Comparison of ENCODE assay signal across 22 cellular contexts in genomic region chr3:183013074-183013473, GRCh38. TPM values are rescaled to one million over a fixed set of nuclear protein-coding genes. Genes with fewer than 3 reads are reported as not detected.
DNase-seq lines count a peak whose midpoint lies in the region; ATAC-seq and TF ChIP-seq lines count a peak whose summit lies in the region.
"Had no signal": no experiment of that assay in that cellular context is flagged by ENCODE, and none has a peak within 500 bp of the region (broad histone marks: within the 10 kb centered on the region; RNA-seq: fewer than 3 reads in every experiment).

No MANE protein-coding gene starts in this region.

- no peaks in the 10 kb centered on the region for H3K9me2 ChIP-seq in GM23338 (ENCODE audit: insufficient read depth)
- no peaks in the 10 kb centered on the region for H3K9me2 ChIP-seq in MM.1S (replicated peaks; ENCODE audit: insufficient read depth, low read length)

- no peak overlapping the region for H3K4me3 ChIP-seq in GM23338
- no peak overlapping the region for H3K4me3 ChIP-seq in MM.1S (ENCODE audit: low read length)
- H3K4me3 ChIP-seq: BLaER1 treated with 17β-estradiol and CSF1 and Interleukin-3, amounts not matched to agents 10 nM and 100 nM had no signal

- POLR2A ChIA-PET in WTC11 (lab: Charles Lee): no interaction called here

- H3K4me3 Mint-ChIP-seq in GM23338: no peak overlapping the region
- no peak overlapping the region for H3K4me3 Mint-ChIP-seq in WTC11
- H3K4me3 Mint-ChIP-seq: B cell; CD4-positive, alpha-beta T cell; CD8-positive, alpha-beta T cell had no signal

- H3K4me1 ChIP-seq in GM23338 (ENCODE audit: insufficient read depth) (peaks cover 15% of the 10 kb centered on the region), MM.1S (ENCODE audit: low read length) (no peaks in the 10 kb centered on the region)
- H3K4me1 ChIP-seq: Caco-2 had no signal

- no peaks in the 10 kb centered on the region for H3F3A ChIP-seq in GM23338 (replicated peaks; ENCODE audit: low read depth)
- H3F3A ChIP-seq in MM.1S (ENCODE audit: insufficient read depth, low read length): no peaks in the 10 kb centered on the region

- peaks cover 9% of the 10 kb centered on the region; the same call in 1 of the 2 replicates for H3K36me3 ChIP-seq in GM23338 (ENCODE audit: insufficient read depth)
- H3K36me3 ChIP-seq in MM.1S (replicated peaks; ENCODE audit: insufficient read depth, low read length): 0 out of 2 replicates have a peak, but pooled peaks cover 3% of the 10 kb centered on the region

- no peak overlapping the region for H3K27ac Mint-ChIP-seq in GM23338
- H3K27ac Mint-ChIP-seq in WTC11: peak overlapping the region; percentile 44; the same call in 1 of the 2 replicates
- H3K27ac Mint-ChIP-seq: B cell; CD4-positive, alpha-beta T cell; CD8-positive, alpha-beta T cell had no signal

- peak; percentile 22; the same call in 2 of the 3 replicates for ATAC-seq in GM23338
- peak; percentile 60 for ATAC-seq in WTC11
- ATAC-seq: CD8-positive, alpha-beta T cell had no signal

- no peak overlapping the region for H3K9ac ChIP-seq in MM.1S (ENCODE audit: low read length)
- H3K9ac ChIP-seq: BLaER1 treated with 17β-estradiol and CSF1 and Interleukin-3, amounts not matched to agents 10 nM and 100 nM had no signal

- H2AFZ ChIP-seq in GM23338: no peak overlapping the region
- no peak overlapping the region for H2AFZ ChIP-seq in MM.1S (ENCODE audit: low read length)

- H3K27ac ChIP-seq in GM23338 (ENCODE audit: low read depth) (peak overlapping the region; percentile 32; the same call in 1 of the 2 replicates), MM.1S (ENCODE audit: low read length) (no peak overlapping the region)
- H3K27ac ChIP-seq: C4-2B had no signal

- H3K9me3 Mint-ChIP-seq in GM23338: no peaks in the 10 kb centered on the region
- H3K9me3 Mint-ChIP-seq in WTC11: no peaks in the 10 kb centered on the region
- H3K9me3 Mint-ChIP-seq: CD4-positive, alpha-beta T cell; CD8-positive, alpha-beta T cell had no signal

- H3K27me3 Mint-ChIP-seq in GM23338 (ENCODE audit: insufficient read depth, low read depth, poor library complexity): no peaks in the 10 kb centered on the region
- H3K27me3 Mint-ChIP-seq in WTC11 (ENCODE audit: low read depth): no peaks in the 10 kb centered on the region
- H3K27me3 Mint-ChIP-seq: B cell; CD4-positive, alpha-beta T cell had no signal

- TF ChIP-seq CTCF in GM23338 (conservative IDR thresholded peaks at IDR 0.05; ENCODE audit: low read depth in 2 of 2) (no peak), WTC11 (IDR thresholded peaks at IDR 0.05) (no peak), MM.1S (IDR thresholded peaks at IDR 0.05; ENCODE audit: low read length) (no peak)

- CTCF ChIA-PET in WTC11 (lab: Charles Lee): interaction anchor here (1.2 to 1.4 kb wide), 2 partner anchors 72 to 108 kb away, joined by 5 to 6 read pairs; no protein-coding TSS in a partner anchor

- H3K79me2 ChIP-seq in GM23338 (replicated peaks; ENCODE audit: insufficient read depth) (no peaks in the 10 kb centered on the region), MM.1S (ENCODE audit: low read length) (no peaks in the 10 kb centered on the region)

- no peak overlapping the region for H3K4me2 ChIP-seq in GM23338
- H3K4me2 ChIP-seq in MM.1S (ENCODE audit: low read depth, low read length): no peak overlapping the region

- H3K36me3 Mint-ChIP-seq in GM23338 (ENCODE audit: low read depth) (peaks cover 19% of the 10 kb centered on the region), WTC11 (peaks cover 23% of the 10 kb centered on the region)

- H4K20me1 ChIP-seq in GM23338 (replicated peaks; ENCODE audit: insufficient read depth) (no peaks in the 10 kb centered on the region), MM.1S (ENCODE audit: insufficient read depth, low read length) (no peaks in the 10 kb centered on the region)
- H4K20me1 ChIP-seq: BLaER1 treated with 17β-estradiol and CSF1 and Interleukin-3, amounts not matched to agents 10 nM and 100 nM had no signal

- DNase-seq in GM23338 (ENCODE audit: low spot score): peak; percentile 12
- no peak for DNase-seq in WTC11 (ENCODE audit: low spot score)
- DNase-seq in erythroblast (lab: John Stamatoyannopoulos, UW): peak; percentile 12 to 31
- no peak for DNase-seq in activated CD4-positive, alpha-beta T cell treated with anti-CD3 and anti-CD28 coated beads, Interleukin-2, amount 50 U/mL, for 48 hours
- DNase-seq in D341Med (ENCODE audit: low spot score): no peak
- DNase-seq in MM.1S: no peak
- no peak for DNase-seq in EL
- DNase-seq: 8988T; ACHN; Caco-2; Calu3; CD4-positive, alpha-beta T cell; CD8-positive, alpha-beta T cell; DMS 273 treated with DMSO at 0.1 percent for 48 hours; DMS153; DMS53; DMS79; DND-41; GF-D8 had no signal

- no peak for TF ChIP-seq POLR2A in erythroblast (IDR thresholded peaks at IDR 0.05; ENCODE audit: low read length)

- no peaks in the 10 kb centered on the region for H3K9me3 ChIP-seq in MM.1S (replicated peaks; ENCODE audit: insufficient read depth, low read length)
- H3K9me3 ChIP-seq: BLaER1 treated with 17β-estradiol and CSF1 and Interleukin-3, amounts not matched to agents 10 nM and 100 nM; Caco-2 had no signal

- H3K27me3 ChIP-seq in GM23338 (ENCODE audit: insufficient read depth) (no peaks in the 10 kb centered on the region), MM.1S (replicated peaks; ENCODE audit: insufficient read depth, low read length) (no peaks in the 10 kb centered on the region)
- H3K27me3 ChIP-seq: BLaER1 treated with 17β-estradiol and CSF1 and Interleukin-3, amounts not matched to agents 10 nM and 100 nM had no signal

- H3K4me1 Mint-ChIP-seq in GM23338: peaks cover 7% of the 10 kb centered on the region
- peaks cover 12% of the 10 kb centered on the region for H3K4me1 Mint-ChIP-seq in WTC11
- H3K4me1 Mint-ChIP-seq: B cell had no signal

TF ChIP-seq in GM23338, 12 proteins besides CTCF, POLR2A, EP300 and RAD21 (continues in another document):
- TF ChIP-seq JUNB (IDR thresholded peaks at IDR 0.05; ENCODE audit: unreplicated experiment) (no peak), ZNF331 (CRISPR knock-in tag; IDR thresholded peaks at IDR 0.05; ENCODE audit: low read depth) (no peak), EZH2 (IDR thresholded peaks at IDR 0.05; ENCODE audit: low read depth, unreplicated experiment) (no peak), STAT1 (IDR thresholded peaks at IDR 0.05; ENCODE audit: unreplicated experiment) (no peak), POLR2AphosphoS5 (IDR thresholded peaks at IDR 0.05; ENCODE audit: low read depth) (no peak)

TF ChIP-seq in WTC11, 78 proteins besides CTCF, POLR2A, EP300 and RAD21:
- TF ChIP-seq PREB (CRISPR knock-in tag; IDR thresholded peaks at IDR 0.05; ENCODE audit: borderline replicate concordance): no peak
- TF ChIP-seq GABPB1 (CRISPR knock-in tag; IDR thresholded peaks at IDR 0.05): no peak
- TF ChIP-seq CBFB (CRISPR knock-in tag; IDR thresholded peaks at IDR 0.05; ENCODE audit: low read depth): no peak
- no peak for TF ChIP-seq NR1H2 (CRISPR knock-in tag; IDR thresholded peaks at IDR 0.05)
- no peak for TF ChIP-seq CDX4 (CRISPR knock-in tag; IDR thresholded peaks at IDR 0.05; ENCODE audit: borderline replicate concordance)
- no peak for TF ChIP-seq ATF1 (CRISPR knock-in tag; IDR thresholded peaks at IDR 0.05)
- TF ChIP-seq MLX (CRISPR knock-in tag; IDR thresholded peaks at IDR 0.05): no peak
- no peak for TF ChIP-seq RORB (CRISPR knock-in tag; IDR thresholded peaks at IDR 0.05)

RNA-seq across cellular contexts. Expression of gene DCUN1D1, which starts 32.7 kb away (rescaled TPM):
- total RNA-seq in GM23338 (2014; rRNA removed; shearing (Covaris generic)): 53.5 and 64.8 TPM in 2 replicates
- 26.8 and 29.5 TPM in 2 replicates for polyA plus RNA-seq in GM23338 (2016; fragmentation: Nextera tagmentation; extraction: Ambion mirVana)
- 50.4 to 64.5 TPM (median 56.3 TPM) in 3 replicates for total RNA-seq in WTC11 (2021)

Comparison
In these comparisons a context has a peak if more than half of its experiments do, and no peak if none do; other contexts are left out.
1. DNase-seq: peak in GM23338 (single experiment) and erythroblast (2 of 2); none in WTC11 (single experiment), activated CD4-positive, alpha-beta T cell treated with anti-CD3 and anti-CD28 coated beads, Interleukin-2, amount 50 U/mL, for 48 hours (0 of 2), D341Med (single experiment), MM.1S (single experiment) and EL (single experiment).